In the genomic region with DNA sequence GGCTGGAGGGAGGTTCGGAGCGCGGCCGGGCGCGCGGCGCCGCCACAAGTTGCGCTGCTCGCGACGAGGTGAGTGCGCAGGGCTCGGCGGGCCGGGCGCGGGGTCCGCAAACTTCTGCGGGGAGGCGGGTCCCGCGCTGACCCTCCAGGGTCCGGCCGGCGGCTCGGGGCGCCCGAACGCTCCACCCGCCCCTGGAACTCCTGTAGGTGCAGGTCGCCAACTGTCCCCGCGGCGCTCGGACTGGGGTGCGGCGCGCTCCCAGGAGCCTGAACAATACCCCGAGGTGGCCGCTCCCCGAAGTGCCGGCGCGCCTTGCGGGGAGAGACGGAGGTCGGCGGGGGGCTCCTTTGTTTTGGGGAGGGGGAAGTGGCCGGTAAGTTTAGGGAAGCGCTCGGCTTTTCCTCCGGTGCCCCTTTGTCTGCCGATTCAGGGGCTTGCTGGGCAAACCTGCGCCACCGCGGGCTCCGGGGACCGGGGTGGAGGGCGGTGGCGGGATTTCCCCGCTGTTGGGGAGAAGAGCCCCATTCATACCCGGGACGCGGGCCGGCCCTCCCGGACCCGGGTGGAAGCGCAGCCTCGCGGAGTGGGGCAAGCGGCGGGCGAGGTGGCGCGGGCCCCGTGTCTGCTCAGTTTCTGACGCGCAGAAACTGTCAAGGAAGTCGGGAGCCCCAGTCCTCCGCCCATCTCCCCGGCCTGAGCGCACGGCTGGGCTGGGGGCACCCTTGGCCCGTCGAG, we compare ENCODE assay signal across 8 cellular contexts. TPM values are rescaled to one million over a fixed set of nuclear protein-coding genes. Genes with fewer than 3 reads are reported as not detected.
DNase-seq lines count a peak whose midpoint lies in the region; ATAC-seq lines count a peak whose summit lies in the region.

No MANE protein-coding gene starts in this region.

- peak; percentile 51 for DNase-seq in activated CD4-positive, alpha-beta T cell treated with anti-CD3 and anti-CD28 coated beads for 36 hours
- peak; percentile 15 to 64 (median 34) for DNase-seq in naive thymus-derived CD8-positive, alpha-beta T cell

- WGBS in urinary bladder: under 1% methylated on average over 78 of the region's 87 CpGs

- H3K9me3 ChIP-seq in endocrine pancreas (ENCODE audit: control insufficient read depth, low read length): no peaks in the 10 kb centered on the region

- intact Hi-C loops in activated CD4-positive, alpha-beta T cell treated with anti-CD3 and anti-CD28 coated beads for 36 hours (cut with DNase I, micrococcal nuclease): loop anchor here (2.0 to 10.0 kb wide), 5 partner anchors 211 to 552 kb away; no protein-coding TSS in a partner anchor

- no peak overlapping the region for H3K27ac Mint-ChIP-seq in activated CD4-positive, alpha-beta T cell treated with anti-CD3 and anti-CD28 coated beads for 36 hours
- H3K27ac Mint-ChIP-seq in naive thymus-derived CD8-positive, alpha-beta T cell: peak overlapping the region in 6 of 10 donors; percentile 62 to 88 (median 74)

- H3K4me3 Mint-ChIP-seq in activated CD4-positive, alpha-beta T cell treated with anti-CD3 and anti-CD28 coated beads for 36 hours: peak overlapping the region; percentile 74
- peak overlapping the region; percentile 36 to 89 (median 76) for H3K4me3 Mint-ChIP-seq in naive thymus-derived CD8-positive, alpha-beta T cell

- POLR2A ChIA-PET in activated CD4-positive, alpha-beta T cell treated with anti-CD3 and anti-CD28 coated beads for 36 hours (lab: Charles Lee): no interaction called here
- POLR2A ChIA-PET in naive thymus-derived CD8-positive, alpha-beta T cell (lab: Charles Lee): interaction anchor here (0.6 to 4.0 kb wide), 2 partner anchors 9 to 124 kb away, joined by 3 to 60 read pairs; no protein-coding TSS in a partner anchor

- H3K36me3 ChIP-seq in endocrine pancreas (ENCODE audit: control insufficient read depth, insufficient read depth, low read length) (no peaks in the 10 kb centered on the region), urinary bladder (ENCODE audit: insufficient read depth) (no peaks in the 10 kb centered on the region)

- H3K27ac ChIP-seq in urinary bladder (ENCODE audit: low read depth): peak overlapping the region; percentile 90

- CTCF ChIA-PET in activated CD4-positive, alpha-beta T cell treated with anti-CD3 and anti-CD28 coated beads for 36 hours (lab: Charles Lee): no interaction called here

- no peaks in the 10 kb centered on the region for H3K9me3 Mint-ChIP-seq in activated CD4-positive, alpha-beta T cell treated with anti-CD3 and anti-CD28 coated beads for 36 hours (ENCODE audit: low read depth)
- H3K9me3 Mint-ChIP-seq in naive thymus-derived CD8-positive, alpha-beta T cell: peaks cover 0 to 2% (median 0%) of the 10 kb centered on the region in 9 donors

- ATAC-seq in GM19023 (IDR thresholded peaks at IDR 0.05; ENCODE audit: unreplicated experiment) (peak; percentile 16), HG03439 (IDR thresholded peaks at IDR 0.05; ENCODE audit: unreplicated experiment) (peak; percentile 13), HG03095 (IDR thresholded peaks at IDR 0.05; ENCODE audit: unreplicated experiment) (no peak), GM18858 (IDR thresholded peaks at IDR 0.05; ENCODE audit: unreplicated experiment) (no peak)
- peak; percentile 14 for ATAC-seq in activated CD4-positive, alpha-beta T cell treated with anti-CD3 and anti-CD28 coated beads for 36 hours
- peak; percentile 28 to 37 for ATAC-seq in naive thymus-derived CD8-positive, alpha-beta T cell

- no peak overlapping the region for H3K4me3 ChIP-seq in endocrine pancreas (ENCODE audit: control insufficient read depth, insufficient read depth, low read length)
- peak overlapping the region; percentile 77 for H3K4me3 ChIP-seq in urinary bladder (ENCODE audit: low read depth, low read length)

- peaks cover 42% of the 10 kb centered on the region for H3K4me1 Mint-ChIP-seq in activated CD4-positive, alpha-beta T cell treated with anti-CD3 and anti-CD28 coated beads for 36 hours
- peaks cover 16 to 58% (median 57%) of the 10 kb centered on the region in 4 donors for H3K4me1 Mint-ChIP-seq in naive thymus-derived CD8-positive, alpha-beta T cell

- H3K36me3 Mint-ChIP-seq in activated CD4-positive, alpha-beta T cell treated with anti-CD3 and anti-CD28 coated beads for 36 hours (ENCODE audit: low read depth): peaks cover 11% of the 10 kb centered on the region
- peaks cover 1 to 15% (median 5%) of the 10 kb centered on the region in 3 donors for H3K36me3 Mint-ChIP-seq in naive thymus-derived CD8-positive, alpha-beta T cell

- no peaks in the 10 kb centered on the region for H3K27me3 ChIP-seq in endocrine pancreas (ENCODE audit: control insufficient read depth, insufficient read depth, low read length)

- no peaks in the 10 kb centered on the region for H3K27me3 Mint-ChIP-seq in activated CD4-positive, alpha-beta T cell treated with anti-CD3 and anti-CD28 coated beads for 36 hours
- peaks cover 0 to 4% (median 0%) of the 10 kb centered on the region in 5 donors for H3K27me3 Mint-ChIP-seq in naive thymus-derived CD8-positive, alpha-beta T cell

- H3K4me1 ChIP-seq in endocrine pancreas (ENCODE audit: control insufficient read depth, insufficient read depth, low read length) (no peaks in the 10 kb centered on the region), urinary bladder (ENCODE audit: insufficient read depth) (peaks cover 3% of the 10 kb centered on the region)

- H3K9ac ChIP-seq in endocrine pancreas (ENCODE audit: control insufficient read depth, insufficient read depth, low read length): peak overlapping the region; percentile 26

RNA-seq across cellular contexts. Expression of a gene that starts 0.7 kb away (rescaled TPM):
- 10 to 100 TPM; 21.2 to 24.2 TPM for total RNA-seq in activated CD4-positive, alpha-beta T cell treated with anti-CD3 and anti-CD28 coated beads for 36 hours
- total RNA-seq in naive thymus-derived CD8-positive, alpha-beta T cell: 10 to 100 TPM; 48.5 to 49.5 TPM
- polyA plus RNA-seq in naive thymus-derived CD8-positive, alpha-beta T cell: 10 to 100 TPM; 14.6 to 23.4 (median 18.6) TPM
- total RNA-seq in urinary bladder: 19.8 TPM
- polyA plus RNA-seq in urinary bladder: 26.1 TPM

Comparison
In these comparisons a context has a peak if more than half of its experiments do, and no peak if none do; other contexts are left out.
1. ATAC-seq: peak in GM19023 (single experiment), HG03439 (single experiment), activated CD4-positive, alpha-beta T cell treated with anti-CD3 and anti-CD28 coated beads for 36 hours (single experiment) and naive thymus-derived CD8-positive, alpha-beta T cell (2 of 2); none in HG03095 (single experiment) and GM18858 (single experiment).